ENCODE assay signal across 16 cellular contexts in the genomic region with DNA sequence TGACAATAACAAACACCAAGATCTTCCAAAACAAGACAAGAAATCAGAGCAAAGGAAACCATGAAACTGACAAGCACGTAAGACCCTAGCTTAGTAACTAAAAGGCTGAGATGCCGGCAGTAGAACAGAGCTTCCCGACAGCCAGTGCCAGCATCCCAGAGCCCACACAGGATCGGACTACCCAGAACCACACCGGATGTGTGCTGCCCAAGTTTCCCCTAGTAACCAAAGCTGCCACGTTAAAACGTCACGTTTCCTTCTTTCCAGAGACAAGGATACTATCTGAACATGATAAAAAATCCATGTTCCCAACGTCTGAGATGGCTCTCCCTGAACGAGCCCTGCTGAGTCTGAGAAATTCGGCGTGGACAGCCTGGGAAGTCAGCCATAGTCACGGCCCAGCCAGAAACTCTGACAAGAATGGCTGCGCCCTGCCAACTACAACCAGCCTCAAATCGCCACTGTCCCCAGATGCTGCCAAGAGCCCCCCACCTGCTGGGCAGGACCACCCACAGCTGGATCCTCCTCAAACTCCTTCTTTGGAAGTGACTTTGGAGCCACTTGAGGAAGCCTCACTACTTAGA.
"Had no signal": no experiment of that assay in that cellular context is flagged by ENCODE, and none has a peak within 500 bp of the region (broad histone marks: within the 10 kb centered on the region; RNA-seq: fewer than 3 reads in every experiment).

No MANE protein-coding gene starts in this region.

- ATAC-seq: activated naive CD8-positive, alpha-beta T cell treated with anti-CD3 and anti-CD28 coated beads, Interleukin-2, amount 50 U/mL, for 24 hours; effector memory CD8-positive, alpha-beta T cell; naive thymus-derived CD4-positive, alpha-beta T cell; sciatic nerve had no signal

- H3K36me3 ChIP-seq: SJCRH30 had no signal

- H3K9me3 ChIP-seq: neutrophil, SJCRH30, suprapubic skin had no signal

- H3K4me3 Mint-ChIP-seq: activated naive CD8-positive, alpha-beta T cell treated with anti-CD3 and anti-CD28 coated beads, Interleukin-2, amount 50 U/mL, for 24 hours; effector memory CD8-positive, alpha-beta T cell; naive thymus-derived CD4-positive, alpha-beta T cell had no signal

- H3K27me3 Mint-ChIP-seq: activated naive CD8-positive, alpha-beta T cell treated with anti-CD3 and anti-CD28 coated beads, Interleukin-2, amount 50 U/mL, for 24 hours; effector memory CD8-positive, alpha-beta T cell; naive thymus-derived CD4-positive, alpha-beta T cell; progenitor cell of endocrine pancreas had no signal

- H3K9me3 Mint-ChIP-seq: activated naive CD8-positive, alpha-beta T cell treated with anti-CD3 and anti-CD28 coated beads, Interleukin-2, amount 50 U/mL, for 24 hours; effector memory CD8-positive, alpha-beta T cell; naive thymus-derived CD4-positive, alpha-beta T cell had no signal

- H3K27me3 ChIP-seq: neutrophil, SJCRH30, suprapubic skin had no signal

- H3K4me1 ChIP-seq: suprapubic skin had no signal

- DNase-seq: activated CD4-positive, alpha-beta T cell treated with anti-CD3 and anti-CD28 coated beads for 1 hour; activated CD4-positive, alpha-beta T cell treated with anti-CD3 and anti-CD28 coated beads, Interleukin-2, amount 50 U/mL, for 48 hours; activated CD8-positive, alpha-beta memory T cell treated with anti-CD3 and anti-CD28 coated beads, Interleukin-2, amount 50 U/mL, for 4 hours; activated naive CD4-positive, alpha-beta T cell treated with Interleukin-2 at 50 U/mL for 16 hours; activated naive CD8-positive, alpha-beta T cell treated with anti-CD3 and anti-CD28 coated beads, Interleukin-2, amount 50 U/mL, for 24 hours; caudate nucleus; effector memory CD8-positive, alpha-beta T cell; head of caudate nucleus; SJCRH30; stimulated activated CD4-positive, alpha-beta T cell treated with anti-CD3 and anti-CD28 coated beads, Interleukin-12 subunit alpha, Interleukin-12 subunit beta, amount 100 ng/mL, for 4 hours; stimulated activated naive CD4-positive, alpha-beta T cell had no signal

- H3K27ac Mint-ChIP-seq: activated naive CD8-positive, alpha-beta T cell treated with anti-CD3 and anti-CD28 coated beads, Interleukin-2, amount 50 U/mL, for 24 hours; effector memory CD8-positive, alpha-beta T cell; progenitor cell of endocrine pancreas had no signal

- H3K4me3 ChIP-seq: SJCRH30, suprapubic skin had no signal

- H3K27ac ChIP-seq: SJCRH30, suprapubic skin had no signal
